In the genomic region with DNA sequence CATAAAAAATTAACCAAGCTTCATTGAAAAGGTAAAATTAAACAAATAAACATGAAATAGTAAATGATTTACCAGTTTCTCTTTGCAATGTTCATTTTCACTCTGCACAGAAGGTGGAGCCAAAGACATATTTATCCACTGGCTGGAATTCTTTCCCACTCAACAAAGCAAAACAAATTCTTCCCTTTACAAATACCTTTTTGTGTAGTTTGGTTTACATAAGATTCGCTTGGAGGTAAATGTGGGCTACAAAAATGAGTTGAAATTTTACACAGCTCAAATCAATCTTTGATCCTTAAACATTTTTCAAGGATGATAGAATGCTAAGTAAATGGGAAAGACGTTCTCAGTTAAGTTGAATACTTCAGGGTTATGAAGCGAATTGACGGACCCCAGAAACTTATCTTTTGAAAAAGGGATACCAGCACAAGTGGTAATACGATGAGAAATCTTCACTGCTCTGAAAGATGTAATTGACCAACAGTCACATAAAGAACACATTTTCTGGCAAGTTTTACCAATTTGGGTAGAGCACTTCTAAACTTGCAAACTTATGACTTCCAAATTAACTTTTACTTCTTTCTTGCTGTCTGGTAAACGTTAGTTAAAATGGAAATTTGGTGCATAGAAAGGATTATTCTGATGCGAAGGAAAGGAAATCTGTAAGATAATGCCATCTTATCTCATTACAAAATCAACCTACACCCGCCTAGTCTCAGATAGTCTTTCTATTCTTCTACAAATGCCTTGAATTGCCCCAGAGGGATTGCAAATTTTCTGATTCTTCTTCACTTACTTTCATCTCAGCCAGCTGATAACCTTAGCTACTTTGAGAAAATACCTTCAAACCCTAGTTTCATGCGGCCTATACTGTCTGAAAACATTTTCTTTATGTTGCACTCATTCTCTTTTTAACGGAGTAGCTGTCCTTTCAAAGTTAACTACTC, we compare ENCODE assay signal across 8 cellular contexts. TPM values are rescaled to one million over a fixed set of nuclear protein-coding genes. Genes with fewer than 3 reads are reported as not detected.
DNase-seq lines count a peak whose midpoint lies in the region; ATAC-seq lines count a peak whose summit lies in the region.

No MANE protein-coding gene starts in this region.

- ATAC-seq in HG03520 (IDR thresholded peaks at IDR 0.05; ENCODE audit: unreplicated experiment), result no peak
- no peak for ATAC-seq in GM19351 (IDR thresholded peaks at IDR 0.05; ENCODE audit: unreplicated experiment)

- DNase-seq in DMS53 (lab: John Stamatoyannopoulos, UW) (peak; percentile 62), M059J (ENCODE audit: low read depth) (peak; percentile 40), cerebellum (ENCODE audit: low spot score) (peak; percentile 21), lung microvascular endothelial cell (ENCODE audit: low read depth in 2 of 2) (peak; percentile 63 to 81), NCI-H1436 treated with DMSO at 0.1 percent for 48 hours (lab: John Stamatoyannopoulos, UW) (no peak)
- DNase-seq in activated CD8-positive, alpha-beta memory T cell treated with anti-CD3 and anti-CD28 coated beads, Interleukin-2, amount 50 U/mL, for 48 hours, result no peak

RNA-seq across cellular contexts. Expression of a gene that starts 4.7 kb away (rescaled TPM):
- 39.2 and 54.5 TPM in 2 replicates for total RNA-seq in M059J (2014; rRNA removed; shearing (Covaris generic))
- total RNA-seq in cerebellum (82.9 TPM), lung microvascular endothelial cell (363 and 693 TPM in 2 replicates)

Comparison
In these comparisons a context has a peak if more than half of its experiments do, and no peak if none do; other contexts are left out.
1. DNase-seq: peak in DMS53 (single experiment), M059J (single experiment), cerebellum (single experiment) and lung microvascular endothelial cell (2 of 2); none in activated CD8-positive, alpha-beta memory T cell treated with anti-CD3 and anti-CD28 coated beads, Interleukin-2, amount 50 U/mL, for 48 hours (single experiment) and NCI-H1436 treated with DMSO at 0.1 percent for 48 hours (single experiment).